Comparison of ENCODE assay signal across 1 cellular context in the genomic region with DNA sequence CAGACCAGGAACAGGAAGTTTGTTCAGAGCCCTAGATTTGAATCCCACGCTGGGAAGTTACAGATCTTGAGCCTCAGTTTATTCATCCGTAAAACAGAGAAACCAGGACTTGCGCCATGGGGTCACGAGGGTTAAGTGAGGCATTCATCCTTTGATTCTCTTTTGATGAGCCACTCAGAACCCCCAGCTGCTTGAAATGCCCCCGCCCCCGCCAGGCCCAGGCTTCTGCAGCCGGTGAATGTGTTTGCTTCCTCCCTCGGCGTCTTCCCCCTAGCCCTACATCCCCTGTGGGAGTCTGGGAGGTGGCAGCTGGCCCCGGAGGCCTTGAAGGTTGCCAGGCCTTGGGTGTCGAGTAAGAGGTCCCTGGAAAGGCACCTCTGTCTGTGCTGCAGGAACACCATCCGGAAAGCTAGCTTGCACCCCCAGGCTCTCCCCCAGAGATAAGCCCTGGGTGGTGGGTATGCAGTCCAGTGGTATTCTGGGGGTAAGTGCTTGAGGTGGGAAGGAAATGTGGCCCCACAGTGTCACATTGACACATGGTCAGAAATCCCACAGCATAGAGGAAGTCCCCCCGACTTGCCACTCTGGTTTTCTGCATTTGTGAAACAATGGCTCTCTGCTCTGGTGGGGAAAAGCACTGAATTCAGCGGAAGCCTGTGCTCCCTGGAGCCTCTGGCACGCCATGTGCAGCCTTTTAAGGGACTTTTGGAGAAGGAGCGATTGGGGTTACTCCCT.
TF ChIP-seq lines count a peak whose summit lies in the region.

No MANE protein-coding gene starts in this region.

TF ChIP-seq in GM12878, 131 proteins besides CTCF, POLR2A, EP300 and RAD21:
- no peak for TF ChIP-seq KDM1A (IDR thresholded peaks at IDR 0.05; ENCODE audit: borderline replicate concordance)
- TF ChIP-seq HDAC6 (IDR thresholded peaks at IDR 0.05; ENCODE audit: unreplicated experiment), result no peak
- TF ChIP-seq GABPA (IDR thresholded peaks at IDR 0.05; ENCODE audit: low read depth), result no peak
- TF ChIP-seq, protein P1, sequence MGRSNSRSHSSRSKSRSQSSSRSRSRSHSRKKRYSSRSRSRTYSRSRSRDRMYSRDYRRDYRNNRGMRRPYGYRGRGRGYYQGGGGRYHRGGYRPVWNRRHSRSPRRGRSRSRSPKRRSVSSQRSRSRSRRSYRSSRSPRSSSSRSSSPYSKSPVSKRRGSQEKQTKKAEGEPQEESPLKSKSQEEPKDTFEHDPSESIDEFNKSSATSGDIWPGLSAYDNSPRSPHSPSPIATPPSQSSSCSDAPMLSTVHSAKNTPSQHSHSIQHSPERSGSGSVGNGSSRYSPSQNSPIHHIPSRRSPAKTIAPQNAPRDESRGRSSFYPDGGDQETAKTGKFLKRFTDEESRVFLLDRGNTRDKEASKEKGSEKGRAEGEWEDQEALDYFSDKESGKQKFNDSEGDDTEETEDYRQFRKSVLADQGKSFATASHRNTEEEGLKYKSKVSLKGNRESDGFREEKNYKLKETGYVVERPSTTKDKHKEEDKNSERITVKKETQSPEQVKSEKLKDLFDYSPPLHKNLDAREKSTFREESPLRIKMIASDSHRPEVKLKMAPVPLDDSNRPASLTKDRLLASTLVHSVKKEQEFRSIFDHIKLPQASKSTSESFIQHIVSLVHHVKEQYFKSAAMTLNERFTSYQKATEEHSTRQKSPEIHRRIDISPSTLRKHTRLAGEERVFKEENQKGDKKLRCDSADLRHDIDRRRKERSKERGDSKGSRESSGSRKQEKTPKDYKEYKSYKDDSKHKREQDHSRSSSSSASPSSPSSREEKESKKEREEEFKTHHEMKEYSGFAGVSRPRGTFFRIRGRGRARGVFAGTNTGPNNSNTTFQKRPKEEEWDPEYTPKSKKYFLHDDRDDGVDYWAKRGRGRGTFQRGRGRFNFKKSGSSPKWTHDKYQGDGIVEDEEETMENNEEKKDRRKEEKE (IDR thresholded peaks at IDR 0.05), result no peak
- TF ChIP-seq, protein P2, sequence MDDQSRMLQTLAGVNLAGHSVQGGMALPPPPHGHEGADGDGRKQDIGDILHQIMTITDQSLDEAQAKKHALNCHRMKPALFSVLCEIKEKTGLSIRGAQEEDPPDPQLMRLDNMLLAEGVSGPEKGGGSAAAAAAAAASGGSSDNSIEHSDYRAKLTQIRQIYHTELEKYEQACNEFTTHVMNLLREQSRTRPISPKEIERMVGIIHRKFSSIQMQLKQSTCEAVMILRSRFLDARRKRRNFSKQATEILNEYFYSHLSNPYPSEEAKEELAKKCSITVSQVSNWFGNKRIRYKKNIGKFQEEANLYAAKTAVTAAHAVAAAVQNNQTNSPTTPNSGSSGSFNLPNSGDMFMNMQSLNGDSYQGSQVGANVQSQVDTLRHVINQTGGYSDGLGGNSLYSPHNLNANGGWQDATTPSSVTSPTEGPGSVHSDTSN (IDR thresholded peaks at IDR 0.05; ENCODE audit: insufficient replicate concordance, low read depth, low read length), result peak; percentile 2
- TF ChIP-seq ZBED1 (IDR thresholded peaks at IDR 0.05; ENCODE audit: borderline replicate concordance), result 0 out of 2 replicates have a peak, but pooled peaks have one; percentile 7
- TF ChIP-seq POLR2AphosphoS5 (IDR thresholded peaks at IDR 0.05; ENCODE audit: low read length), result 0 out of 2 replicates have a peak, but pooled peaks have one; percentile 36
- TF ChIP-seq, protein P3, sequence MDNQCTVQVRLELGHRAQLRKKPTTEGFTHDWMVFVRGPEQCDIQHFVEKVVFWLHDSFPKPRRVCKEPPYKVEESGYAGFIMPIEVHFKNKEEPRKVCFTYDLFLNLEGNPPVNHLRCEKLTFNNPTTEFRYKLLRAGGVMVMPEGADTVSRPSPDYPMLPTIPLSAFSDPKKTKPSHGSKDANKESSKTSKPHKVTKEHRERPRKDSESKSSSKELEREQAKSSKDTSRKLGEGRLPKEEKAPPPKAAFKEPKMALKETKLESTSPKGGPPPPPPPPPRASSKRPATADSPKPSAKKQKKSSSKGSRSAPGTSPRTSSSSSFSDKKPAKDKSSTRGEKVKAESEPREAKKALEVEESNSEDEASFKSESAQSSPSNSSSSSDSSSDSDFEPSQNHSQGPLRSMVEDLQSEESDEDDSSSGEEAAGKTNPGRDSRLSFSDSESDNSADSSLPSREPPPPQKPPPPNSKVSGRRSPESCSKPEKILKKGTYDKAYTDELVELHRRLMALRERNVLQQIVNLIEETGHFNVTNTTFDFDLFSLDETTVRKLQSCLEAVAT (IDR thresholded peaks at IDR 0.05), result no peak
- 0 out of 2 replicates have a peak, but pooled peaks have one; percentile 54 for TF ChIP-seq POLR2AphosphoS2 (IDR thresholded peaks at IDR 0.05; ENCODE audit: low read depth, low read length)
- peak in 1 of 2 experiments; percentile 33; a peak in 1 of 3 replicates for TF ChIP-seq EGR1 (IDR thresholded peaks at IDR 0.05; ENCODE audit: borderline replicate concordance in 1 of 2, low read depth in 2 of 2, low read length in 2 of 2)
- TF ChIP-seq, protein P4, sequence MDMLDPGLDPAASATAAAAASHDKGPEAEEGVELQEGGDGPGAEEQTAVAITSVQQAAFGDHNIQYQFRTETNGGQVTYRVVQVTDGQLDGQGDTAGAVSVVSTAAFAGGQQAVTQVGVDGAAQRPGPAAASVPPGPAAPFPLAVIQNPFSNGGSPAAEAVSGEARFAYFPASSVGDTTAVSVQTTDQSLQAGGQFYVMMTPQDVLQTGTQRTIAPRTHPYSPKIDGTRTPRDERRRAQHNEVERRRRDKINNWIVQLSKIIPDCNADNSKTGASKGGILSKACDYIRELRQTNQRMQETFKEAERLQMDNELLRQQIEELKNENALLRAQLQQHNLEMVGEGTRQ (IDR thresholded peaks at IDR 0.05; ENCODE audit: borderline replicate concordance, low read depth, low read length), result no peak
- TF ChIP-seq PAX8 (IDR thresholded peaks at IDR 0.05), result no peak
